In genomic region chr1:150548324-150548631, GRCh38 we compare ENCODE assay signal across 9 cellular contexts. TPM values are rescaled to one million over a fixed set of nuclear protein-coding genes. Genes with fewer than 3 reads are reported as not detected.
DNase-seq lines count a peak whose midpoint lies in the region; ATAC-seq and TF ChIP-seq lines count a peak whose summit lies in the region.
"Had no signal": no experiment of that assay in that cellular context is flagged by ENCODE, and none has a peak within 500 bp of the region (broad histone marks: within the 10 kb centered on the region; RNA-seq: fewer than 3 reads in every experiment).

No MANE protein-coding gene starts in this region.

- POLR2A ChIA-PET in SK-N-SH (lab: Yijun Ruan, JAX), result interaction anchor here (1.0 to 1.5 kb wide), 3 partner anchors 14 to 31 kb away, joined by 4 read pairs; partner anchors contain the start of gene MCL1

- H3K27me3 ChIP-seq in SK-N-SH (ENCODE audit: insufficient read depth) (no peaks in the 10 kb centered on the region), iPS-18a (ENCODE audit: control insufficient read depth, insufficient read depth, low read length) (peaks cover 21% of the 10 kb centered on the region)

- H3K9ac ChIP-seq in SK-N-SH (peak overlapping the region; percentile 55), iPS-18a (ENCODE audit: low read length) (no peak overlapping the region)

- ATAC-seq in SK-N-SH treated with all-trans-retinoic acid at 6 μM for 48 hours, result no peak
- ATAC-seq in stimulated activated memory B cell treated with anti-CD40 and anti-IgM and Interleukin-4, amounts not matched to agents 10 μg/mL and 1 μg/mL and 100 μg/mL, for 72 hours, result no peak
- no peak for ATAC-seq in HG03135 (IDR thresholded peaks at IDR 0.05; ENCODE audit: unreplicated experiment)

- H3K4me1 ChIP-seq in SK-N-SH (ENCODE audit: control insufficient read depth in 1 of 2, insufficient read depth in 2 of 2, low read depth in 1 of 2, low read length in 1 of 2), result peaks cover 8 to 13% of the 10 kb centered on the region in 2 experiments; a peak in 2 of 4 replicates
- H3K4me1 ChIP-seq in iPS-18a (ENCODE audit: control insufficient read depth, low read depth, low read length), result peaks cover 6% of the 10 kb centered on the region

- WGBS in SK-N-SH (ENCODE audit: low lambda C conversion rate), result 66% methylated on average over 4 of the region's 4 CpGs

- H3K4me2 ChIP-seq in SK-N-SH, result peak overlapping the region; percentile 77

- no peak for TF ChIP-seq RAD21 in SK-N-SH (IDR thresholded peaks at IDR 0.05; ENCODE audit: low read length)

- no peaks in the 10 kb centered on the region for H3K36me3 Mint-ChIP-seq in activated T-helper 2 cell treated with anti-CD3 and anti-CD28 coated beads, Interferon-gamma antibody, Interleukin-2, Interleukin-4, amounts not matched to agents 10 μg/mL and 5 μg/mL and 100 μg/mL, durations not matched to agents 14 hours and 24 hours and 36 hours (ENCODE audit: low read depth)
- H3K36me3 Mint-ChIP-seq in stimulated activated memory B cell treated with anti-CD40 and anti-IgM and Interleukin-4, amounts not matched to agents 10 μg/mL and 1 μg/mL and 100 μg/mL, for 72 hours, result no peaks in the 10 kb centered on the region

- peaks cover 21% of the 10 kb centered on the region for H3K27me3 Mint-ChIP-seq in activated T-helper 2 cell treated with anti-CD3 and anti-CD28 coated beads, Interferon-gamma antibody, Interleukin-2, Interleukin-4, amounts not matched to agents 10 μg/mL and 5 μg/mL and 100 μg/mL, durations not matched to agents 14 hours and 24 hours and 36 hours (ENCODE audit: low read depth)
- H3K27me3 Mint-ChIP-seq in stimulated activated memory B cell treated with anti-CD40 and anti-IgM and Interleukin-4, amounts not matched to agents 10 μg/mL and 1 μg/mL and 100 μg/mL, for 72 hours, result peaks cover 27% of the 10 kb centered on the region

- H3K9me3 Mint-ChIP-seq in activated T-helper 2 cell treated with anti-CD3 and anti-CD28 coated beads, Interferon-gamma antibody, Interleukin-2, Interleukin-4, amounts not matched to agents 10 μg/mL and 5 μg/mL and 100 μg/mL, durations not matched to agents 14 hours and 24 hours and 36 hours, result no peaks in the 10 kb centered on the region
- H3K9me3 Mint-ChIP-seq in stimulated activated memory B cell treated with anti-CD40 and anti-IgM and Interleukin-4, amounts not matched to agents 10 μg/mL and 1 μg/mL and 100 μg/mL, for 72 hours, result no peaks in the 10 kb centered on the region

- intact Hi-C loops in activated T-helper 2 cell treated with anti-CD3 and anti-CD28 coated beads, Interferon-gamma antibody, Interleukin-2, Interleukin-4, amounts not matched to agents 10 μg/mL and 5 μg/mL and 100 μg/mL, durations not matched to agents 14 hours and 24 hours and 36 hours (cut with micrococcal nuclease), result no loop called here

- H2AFZ ChIP-seq in SK-N-SH (ENCODE audit: low read depth), result peak overlapping the region; percentile 50; the same call in 1 of the 2 replicates

- no peaks in the 10 kb centered on the region for H3K36me3 ChIP-seq in SK-N-SH (replicated peaks in 1 of 2; ENCODE audit: control insufficient read depth in 1 of 2, insufficient read depth in 2 of 2, low read length in 1 of 2)
- no peaks in the 10 kb centered on the region for H3K36me3 ChIP-seq in iPS-18a (ENCODE audit: control insufficient read depth, low read depth, low read length)

- H4K20me1 ChIP-seq in SK-N-SH (ENCODE audit: insufficient read depth), result no peaks in the 10 kb centered on the region

- CTCF ChIA-PET in SK-N-SH (lab: Yijun Ruan, JAX), result interaction anchor here (1.0 to 10.0 kb wide), 5 partner anchors 12 to 458 kb away, joined by 3 to 88 read pairs (median 6); partner anchors contain the start of gene MINDY1

- TF ChIP-seq EP300 in SK-N-SH (IDR thresholded peaks at IDR 0.05; ENCODE audit: borderline replicate concordance in 1 of 2, low read depth in 1 of 2, low read length in 1 of 2), result no peak

- H3K4me3 Mint-ChIP-seq in activated T-helper 2 cell treated with anti-CD3 and anti-CD28 coated beads, Interferon-gamma antibody, Interleukin-2, Interleukin-4, amounts not matched to agents 10 μg/mL and 5 μg/mL and 100 μg/mL, durations not matched to agents 14 hours and 24 hours and 36 hours (ENCODE audit: low read depth), result peak overlapping the region; percentile 78
- peak overlapping the region; percentile 67 for H3K4me3 Mint-ChIP-seq in stimulated activated memory B cell treated with anti-CD40 and anti-IgM and Interleukin-4, amounts not matched to agents 10 μg/mL and 1 μg/mL and 100 μg/mL, for 72 hours

- no peak for TF ChIP-seq CTCF in SK-N-SH (IDR thresholded peaks at IDR 0.05)

- H3K79me2 ChIP-seq in SK-N-SH (ENCODE audit: insufficient read depth), result no peaks in the 10 kb centered on the region

- H3K4me1 Mint-ChIP-seq in activated T-helper 2 cell treated with anti-CD3 and anti-CD28 coated beads, Interferon-gamma antibody, Interleukin-2, Interleukin-4, amounts not matched to agents 10 μg/mL and 5 μg/mL and 100 μg/mL, durations not matched to agents 14 hours and 24 hours and 36 hours (ENCODE audit: low read depth), result peaks cover 26% of the 10 kb centered on the region
- peaks cover 39% of the 10 kb centered on the region for H3K4me1 Mint-ChIP-seq in stimulated activated memory B cell treated with anti-CD40 and anti-IgM and Interleukin-4, amounts not matched to agents 10 μg/mL and 1 μg/mL and 100 μg/mL, for 72 hours

- peaks cover 17% of the 10 kb centered on the region for H3F3A ChIP-seq in SK-N-SH (replicated peaks; ENCODE audit: insufficient read depth)

- H3K4me3 ChIP-seq in SK-N-SH (ENCODE audit: low read depth in 2 of 2, low read length in 1 of 2), result peak overlapping the region; percentile 51 to 61
- H3K4me3 ChIP-seq in iPS-18a (ENCODE audit: low read length), result peak overlapping the region; percentile 52

- H3K9me2 ChIP-seq in SK-N-SH, result no peaks in the 10 kb centered on the region

- H3K27ac Mint-ChIP-seq in activated T-helper 2 cell treated with anti-CD3 and anti-CD28 coated beads, Interferon-gamma antibody, Interleukin-2, Interleukin-4, amounts not matched to agents 10 μg/mL and 5 μg/mL and 100 μg/mL, durations not matched to agents 14 hours and 24 hours and 36 hours, result peak overlapping the region; percentile 14
- no peak overlapping the region for H3K27ac Mint-ChIP-seq in stimulated activated memory B cell treated with anti-CD40 and anti-IgM and Interleukin-4, amounts not matched to agents 10 μg/mL and 1 μg/mL and 100 μg/mL, for 72 hours

- peak overlapping the region in 1 of 2 experiments; percentile 39; a peak in 1 of 4 replicates for H3K27ac ChIP-seq in SK-N-SH (ENCODE audit: low read depth in 2 of 2, low read length in 1 of 2)
- no peak overlapping the region for H3K27ac ChIP-seq in iPS-18a (ENCODE audit: low read length)

- no peak for DNase-seq in SK-N-SH
- no peak for DNase-seq in activated T-helper 2 cell treated with anti-CD3 and anti-CD28 coated beads, Interferon-gamma antibody, Interleukin-2, Interleukin-4, amounts not matched to agents 10 μg/mL and 5 μg/mL and 100 μg/mL, durations not matched to agents 14 hours and 24 hours and 36 hours (ENCODE audit: low spot score)
- no peak for DNase-seq in NCI-H2171 treated with DMSO at 0.1 percent for 48 hours (lab: John Stamatoyannopoulos, UW)
- no peak for DNase-seq in DMS153 (lab: John Stamatoyannopoulos, UW)

- no peaks in the 10 kb centered on the region for H3K9me3 ChIP-seq in SK-N-SH
- no peaks in the 10 kb centered on the region for H3K9me3 ChIP-seq in iPS-18a (ENCODE audit: control insufficient read depth, low read depth, low read length)

TF ChIP-seq in SK-N-SH, 30 proteins besides CTCF, POLR2A, EP300 and RAD21 (continues in another document):
- TF ChIP-seq NFIC (IDR thresholded peaks at IDR 0.05; ENCODE audit: borderline replicate concordance), result no peak

TF ChIP-seq in SK-N-SH treated with all-trans-retinoic acid at 6 μM for 48 hours, 23 proteins besides CTCF, POLR2A, EP300 and RAD21 (continues in another document):
- TF ChIP-seq GLIS3 (CRISPR knock-in tag; IDR thresholded peaks at IDR 0.05) (no peak), ZNF565 (CRISPR knock-in tag; conservative IDR thresholded peaks at IDR 0.05; ENCODE audit: low read depth) (no peak), PATZ1 (CRISPR knock-in tag; IDR thresholded peaks at IDR 0.05; ENCODE audit: borderline replicate concordance) (no peak)

RNA-seq across cellular contexts. Expression of gene ADAMTSL4, which starts 0.9 kb away (rescaled TPM):
- polyA plus RNA-seq in SK-N-SH (2012; rRNA removed), result 2.4 and 3.4 TPM in 2 replicates
- 1.9 and 3.0 TPM in 2 replicates for polyA plus RNA-seq in SK-N-SH (2012; cell fraction: cytosol; rRNA removed)
- polyA plus RNA-seq in SK-N-SH (2012; cell fraction: nucleus; rRNA removed), result 11.2 and 16.1 TPM in 2 replicates
- total RNA-seq in activated T-helper 2 cell treated with anti-CD3 and anti-CD28 coated beads, Interferon-gamma antibody, Interleukin-2, Interleukin-4, amounts not matched to agents 10 μg/mL and 5 μg/mL and 100 μg/mL, durations not matched to agents 14 hours and 24 hours and 36 hours, result 2.7 and 2.9 TPM in 2 replicates

RNA-seq across cellular contexts. Expression of gene MCL1, which starts 31.1 kb away (rescaled TPM):
- polyA plus RNA-seq in SK-N-SH (2012; rRNA removed), result 110 and 131 TPM in 2 replicates
- polyA plus RNA-seq in SK-N-SH (2012; cell fraction: cytosol; rRNA removed), result 70.8 and 82.9 TPM in 2 replicates
- 354 and 429 TPM in 2 replicates for polyA plus RNA-seq in SK-N-SH (2012; cell fraction: nucleus; rRNA removed)
- total RNA-seq in activated T-helper 2 cell treated with anti-CD3 and anti-CD28 coated beads, Interferon-gamma antibody, Interleukin-2, Interleukin-4, amounts not matched to agents 10 μg/mL and 5 μg/mL and 100 μg/mL, durations not matched to agents 14 hours and 24 hours and 36 hours, result 217 and 221 TPM in 2 replicates

RNA-seq across cellular contexts. Expression of gene FALEC, which starts 32.7 kb away (rescaled TPM):
- 0.50 and 0.72 TPM in 2 replicates for polyA plus RNA-seq in SK-N-SH (2012; rRNA removed)
- polyA plus RNA-seq in SK-N-SH (2012; cell fraction: cytosol; rRNA removed), result 0.13 and 0.37 TPM in 2 replicates
- 0.68 and 0.89 TPM in 2 replicates for polyA plus RNA-seq in SK-N-SH (2012; cell fraction: nucleus; rRNA removed)
- total RNA-seq in activated T-helper 2 cell treated with anti-CD3 and anti-CD28 coated beads, Interferon-gamma antibody, Interleukin-2, Interleukin-4, amounts not matched to agents 10 μg/mL and 5 μg/mL and 100 μg/mL, durations not matched to agents 14 hours and 24 hours and 36 hours, result 0.37 and 1.9 TPM in 2 replicates
- total RNA-seq: NCI-H460 had no signal

RNA-seq across cellular contexts. Expression of gene ECM1, which starts 40.4 kb away (rescaled TPM):
- polyA plus RNA-seq in SK-N-SH (2012; rRNA removed), result 20.2 and 32.3 TPM in 2 replicates
- 9.6 and 16.2 TPM in 2 replicates for polyA plus RNA-seq in SK-N-SH (2012; cell fraction: cytosol; rRNA removed)
- polyA plus RNA-seq in SK-N-SH (2012; cell fraction: nucleus; rRNA removed), result 35.6 and 37.4 TPM in 2 replicates
- 1.6 and 1.8 TPM in 2 replicates for total RNA-seq in activated T-helper 2 cell treated with anti-CD3 and anti-CD28 coated beads, Interferon-gamma antibody, Interleukin-2, Interleukin-4, amounts not matched to agents 10 μg/mL and 5 μg/mL and 100 μg/mL, durations not matched to agents 14 hours and 24 hours and 36 hours
